In the genomic region with DNA sequence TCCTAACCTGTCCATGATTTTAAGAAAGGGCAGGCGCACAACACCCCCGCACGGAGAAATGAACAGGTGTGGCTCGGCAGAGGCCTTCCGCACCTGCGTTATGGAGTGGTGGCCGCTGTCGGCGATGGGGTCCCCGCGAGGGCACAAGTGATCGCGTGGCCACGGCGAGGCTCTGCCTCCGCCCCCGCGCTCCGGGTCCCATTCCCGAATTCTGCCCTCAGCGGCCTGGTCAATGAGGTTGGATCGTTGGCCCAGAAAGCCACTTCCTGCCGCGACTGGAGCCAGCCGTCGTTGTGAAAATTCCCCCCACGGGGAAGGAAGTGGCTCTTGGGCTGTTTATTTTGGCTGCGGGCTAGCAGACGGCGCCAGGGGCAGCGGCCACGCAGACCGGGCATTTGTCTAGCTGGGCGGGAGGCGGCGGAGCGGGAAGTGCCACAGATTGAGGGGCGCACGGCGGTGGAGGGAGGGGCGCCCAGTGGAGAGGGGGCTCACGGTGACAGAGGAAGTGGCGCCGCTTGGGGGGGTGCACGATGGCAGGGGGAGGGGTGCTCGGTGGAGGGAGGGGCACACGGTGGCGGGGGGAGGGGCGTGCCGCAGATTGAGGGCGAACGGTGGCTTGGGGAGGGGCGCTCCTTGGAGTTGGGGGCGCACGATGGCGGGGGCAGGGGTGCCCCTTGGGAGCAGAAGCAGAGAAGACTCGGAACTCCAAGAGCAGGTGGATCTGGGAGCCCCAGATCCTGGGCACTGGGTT, we compare ENCODE assay signal across 1 cellular context.
A peak's percentile ranks its signal among the peaks of the same experiment; 100 is the strongest.
TF ChIP-seq lines count a peak whose summit lies in the region.

No MANE protein-coding gene starts in this region.

TF ChIP-seq in H1, 55 proteins besides CTCF, POLR2A, EP300 and RAD21 (continued from another document):
- TF ChIP-seq, protein P1, sequence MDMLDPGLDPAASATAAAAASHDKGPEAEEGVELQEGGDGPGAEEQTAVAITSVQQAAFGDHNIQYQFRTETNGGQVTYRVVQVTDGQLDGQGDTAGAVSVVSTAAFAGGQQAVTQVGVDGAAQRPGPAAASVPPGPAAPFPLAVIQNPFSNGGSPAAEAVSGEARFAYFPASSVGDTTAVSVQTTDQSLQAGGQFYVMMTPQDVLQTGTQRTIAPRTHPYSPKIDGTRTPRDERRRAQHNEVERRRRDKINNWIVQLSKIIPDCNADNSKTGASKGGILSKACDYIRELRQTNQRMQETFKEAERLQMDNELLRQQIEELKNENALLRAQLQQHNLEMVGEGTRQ (IDR thresholded peaks at IDR 0.05; ENCODE audit: low read length) = no peak
- peak; percentile 36; the same call in 1 of the 2 replicates for TF ChIP-seq BACH1 (IDR thresholded peaks at IDR 0.05; ENCODE audit: low read length)
- TF ChIP-seq, protein P2, sequence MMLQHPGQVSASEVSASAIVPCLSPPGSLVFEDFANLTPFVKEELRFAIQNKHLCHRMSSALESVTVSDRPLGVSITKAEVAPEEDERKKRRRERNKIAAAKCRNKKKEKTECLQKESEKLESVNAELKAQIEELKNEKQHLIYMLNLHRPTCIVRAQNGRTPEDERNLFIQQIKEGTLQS (IDR thresholded peaks at IDR 0.05; ENCODE audit: insufficient read depth, low read depth, low read length) = no peak
- TF ChIP-seq KDM1A (IDR thresholded peaks at IDR 0.05; ENCODE audit: borderline replicate concordance, low read length) = peak; percentile 76; the same call in 1 of the 2 replicates
- TF ChIP-seq RNF2 (IDR thresholded peaks at IDR 0.05; ENCODE audit: borderline replicate concordance, low read depth, low read length, missing control alignments, poor library complexity, severe bottlenecking) = peak; percentile 30
- TF ChIP-seq, protein P3, sequence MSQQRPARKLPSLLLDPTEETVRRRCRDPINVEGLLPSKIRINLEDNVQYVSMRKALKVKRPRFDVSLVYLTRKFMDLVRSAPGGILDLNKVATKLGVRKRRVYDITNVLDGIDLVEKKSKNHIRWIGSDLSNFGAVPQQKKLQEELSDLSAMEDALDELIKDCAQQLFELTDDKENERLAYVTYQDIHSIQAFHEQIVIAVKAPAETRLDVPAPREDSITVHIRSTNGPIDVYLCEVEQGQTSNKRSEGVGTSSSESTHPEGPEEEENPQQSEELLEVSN (IDR thresholded peaks at IDR 0.05) = peak; percentile 66; the same call in 1 of the 2 replicates
- TF ChIP-seq KDM5A (IDR thresholded peaks at IDR 0.05; ENCODE audit: low read length) = no peak
- no peak for TF ChIP-seq MAFK (IDR thresholded peaks at IDR 0.05; ENCODE audit: low read depth, low read length)
- 0 out of 4 replicates have a peak, but pooled peaks of 1 of the 2 experiments have one; percentile 15 for TF ChIP-seq SIN3A (conservative IDR thresholded peaks at IDR 0.05 in 1 of 2, IDR thresholded peaks at IDR 0.05 in 1 of 2; ENCODE audit: low read depth in 1 of 2, low read length in 2 of 2)
- peak; percentile 65; the same call in 1 of the 2 replicates for TF ChIP-seq POLR2AphosphoS5 (IDR thresholded peaks at IDR 0.05; ENCODE audit: low read depth, low read length)
- TF ChIP-seq HDAC2 (IDR thresholded peaks at IDR 0.05; ENCODE audit: borderline replicate concordance in 1 of 2, low read depth in 2 of 2, low read length in 2 of 2) = peak in 1 of 2 experiments; percentile 23; a peak in 1 of 4 replicates
- TF ChIP-seq, protein P4, sequence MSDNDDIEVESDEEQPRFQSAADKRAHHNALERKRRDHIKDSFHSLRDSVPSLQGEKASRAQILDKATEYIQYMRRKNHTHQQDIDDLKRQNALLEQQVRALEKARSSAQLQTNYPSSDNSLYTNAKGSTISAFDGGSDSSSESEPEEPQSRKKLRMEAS (IDR thresholded peaks at IDR 0.05) = peak; percentile 70; the same call in 1 of the 2 replicates
- TF ChIP-seq TAF1 (IDR thresholded peaks at IDR 0.05; ENCODE audit: low read depth, low read length) = peak; percentile 38; the same call in 1 of the 2 replicates
- TF ChIP-seq PHF8 (conservative IDR thresholded peaks at IDR 0.05; ENCODE audit: low read depth, low read length) = peak; percentile 55
- TF ChIP-seq TCF12 (IDR thresholded peaks at IDR 0.05; ENCODE audit: low read depth, low read length) = no peak
- peak; percentile 26 for TF ChIP-seq TAF7 (optimal IDR thresholded peaks at IDR 0.05; ENCODE audit: borderline replicate concordance, low read depth, low read length)
- 0 out of 2 replicates have a peak, but pooled peaks have one; percentile 26 for TF ChIP-seq TBP (IDR thresholded peaks at IDR 0.05; ENCODE audit: low read depth, low read length)
- TF ChIP-seq EZH2 (IDR thresholded peaks at IDR 0.05; ENCODE audit: low read depth, low read length, severe bottlenecking) = no peak
- TF ChIP-seq GTF2F1 (IDR thresholded peaks at IDR 0.05; ENCODE audit: borderline replicate concordance, low read depth, low read length) = no peak
- TF ChIP-seq EGR1 (IDR thresholded peaks at IDR 0.05; ENCODE audit: borderline replicate concordance, low read depth, low read length) = peak; percentile 88; the same call in 1 of the 2 replicates
- no peak for TF ChIP-seq ZNF274 (IDR thresholded peaks at IDR 0.05; ENCODE audit: borderline replicate concordance, extremely low read depth, low read length)
- TF ChIP-seq CREB1 (IDR thresholded peaks at IDR 0.05) = no peak
- TF ChIP-seq SIX5 (IDR thresholded peaks at IDR 0.05; ENCODE audit: low read depth, low read length) = no peak
- TF ChIP-seq RBBP5 (IDR thresholded peaks at IDR 0.05; ENCODE audit: borderline replicate concordance, low read depth, low read length) = no peak; the same call in 1 of the 2 replicates
- peak; percentile 58 for TF ChIP-seq KDM4A (IDR thresholded peaks at IDR 0.05; ENCODE audit: low read depth, low read length, severe bottlenecking)
- no peak for TF ChIP-seq SP4 (IDR thresholded peaks at IDR 0.05; ENCODE audit: low read length)
- TF ChIP-seq YY1 (IDR thresholded peaks at IDR 0.05; ENCODE audit: low read depth, low read length) = no peak
